In genomic region chr6:75201901-75202672, GRCh38 we compare ENCODE assay signal across 9 cellular contexts. TPM values are rescaled to one million over a fixed set of nuclear protein-coding genes. Genes with fewer than 3 reads are reported as not detected.
DNase-seq lines count a peak whose midpoint lies in the region; ATAC-seq and TF ChIP-seq lines count a peak whose summit lies in the region.
"Had no signal": no experiment of that assay in that cellular context is flagged by ENCODE, and none has a peak within 500 bp of the region (broad histone marks: within the 10 kb centered on the region; RNA-seq: fewer than 3 reads in every experiment).

No MANE protein-coding gene starts in this region.

- H3K27me3 Mint-ChIP-seq in activated T-helper 1 cell treated with anti-CD3 and anti-CD28 coated beads, Interleukin-12 subunit alpha, Interleukin-12 subunit beta, Interleukin-2, Interleukin-4 antibody, amounts not matched to agents 30 ng/mL and 10 ng/mL and 1 ng/mL, durations not matched to agents 14 hours and 24 hours and 36 hours (ENCODE audit: insufficient read depth): peaks cover 67% of the 10 kb centered on the region

- H3K4me3 Mint-ChIP-seq in activated T-helper 1 cell treated with anti-CD3 and anti-CD28 coated beads, Interleukin-12 subunit alpha, Interleukin-12 subunit beta, Interleukin-2, Interleukin-4 antibody, amounts not matched to agents 30 ng/mL and 10 ng/mL and 1 ng/mL, durations not matched to agents 14 hours and 24 hours and 36 hours: no peak overlapping the region

- DNase-seq in GM20000 (ENCODE audit: low spot score): peak; percentile 15
- peak; percentile 35 to 64 for DNase-seq in SHP77 (lab: John Stamatoyannopoulos, UW)
- peak; percentile 57 for DNase-seq in left ventricle myocardium superior
- DNase-seq in skeletal muscle cell (ENCODE audit: low read depth): no peak
- DNase-seq in activated T-helper 1 cell treated with anti-CD3 and anti-CD28 coated beads, Interleukin-12 subunit alpha, Interleukin-12 subunit beta, Interleukin-2, Interleukin-4 antibody, amounts not matched to agents 30 ng/mL and 10 ng/mL and 1 ng/mL, durations not matched to agents 14 hours and 24 hours and 36 hours (ENCODE audit: low spot score): no peak
- DNase-seq in stimulated activated CD4-positive, alpha-beta T cell treated with anti-CD3 and anti-CD28 coated beads, Interleukin-4, amount 100 ng/mL, for 24 hours: no peak
- no peak for DNase-seq in NCI-H187 (lab: John Stamatoyannopoulos, UW)

- H3K4me3 ChIP-seq in skeletal muscle cell (ENCODE audit: low read depth, low read length): peak overlapping the region; percentile 41
- H3K4me3 ChIP-seq: body of pancreas had no signal

- H3K4me1 Mint-ChIP-seq in activated T-helper 1 cell treated with anti-CD3 and anti-CD28 coated beads, Interleukin-12 subunit alpha, Interleukin-12 subunit beta, Interleukin-2, Interleukin-4 antibody, amounts not matched to agents 30 ng/mL and 10 ng/mL and 1 ng/mL, durations not matched to agents 14 hours and 24 hours and 36 hours (ENCODE audit: low read depth): peaks cover 42% of the 10 kb centered on the region

- ATAC-seq in left ventricle myocardium superior: peak; percentile 6
- ATAC-seq in GM19455 (IDR thresholded peaks at IDR 0.05; ENCODE audit: unreplicated experiment): no peak
- ATAC-seq: body of pancreas had no signal

- intact Hi-C loops in left ventricle myocardium superior (cut with micrococcal nuclease): no loop called here
- intact Hi-C loops in activated T-helper 1 cell treated with anti-CD3 and anti-CD28 coated beads, Interleukin-12 subunit alpha, Interleukin-12 subunit beta, Interleukin-2, Interleukin-4 antibody, amounts not matched to agents 30 ng/mL and 10 ng/mL and 1 ng/mL, durations not matched to agents 14 hours and 24 hours and 36 hours (cut with micrococcal nuclease): loop anchor here (10.0 kb wide), 2 partner anchors 447 to 837 kb away; no protein-coding TSS in a partner anchor

- H3K36me3 Mint-ChIP-seq in activated T-helper 1 cell treated with anti-CD3 and anti-CD28 coated beads, Interleukin-12 subunit alpha, Interleukin-12 subunit beta, Interleukin-2, Interleukin-4 antibody, amounts not matched to agents 30 ng/mL and 10 ng/mL and 1 ng/mL, durations not matched to agents 14 hours and 24 hours and 36 hours (ENCODE audit: low read depth): peaks cover 5% of the 10 kb centered on the region

- no peaks in the 10 kb centered on the region for H3K9me3 Mint-ChIP-seq in activated T-helper 1 cell treated with anti-CD3 and anti-CD28 coated beads, Interleukin-12 subunit alpha, Interleukin-12 subunit beta, Interleukin-2, Interleukin-4 antibody, amounts not matched to agents 30 ng/mL and 10 ng/mL and 1 ng/mL, durations not matched to agents 14 hours and 24 hours and 36 hours

- TF ChIP-seq CTCF in GM20000 (IDR thresholded peaks at IDR 0.05; ENCODE audit: extremely low read depth, missing control alignments): no peak

- no peak overlapping the region for H3K27ac Mint-ChIP-seq in activated T-helper 1 cell treated with anti-CD3 and anti-CD28 coated beads, Interleukin-12 subunit alpha, Interleukin-12 subunit beta, Interleukin-2, Interleukin-4 antibody, amounts not matched to agents 30 ng/mL and 10 ng/mL and 1 ng/mL, durations not matched to agents 14 hours and 24 hours and 36 hours

RNA-seq across cellular contexts. Expression of gene COL12A1, which starts 3.8 kb away (rescaled TPM):
- 9.5 TPM for total RNA-seq in left ventricle myocardium superior
- total RNA-seq in activated T-helper 1 cell treated with anti-CD3 and anti-CD28 coated beads, Interleukin-12 subunit alpha, Interleukin-12 subunit beta, Interleukin-2, Interleukin-4 antibody, amounts not matched to agents 30 ng/mL and 10 ng/mL and 1 ng/mL, durations not matched to agents 14 hours and 24 hours and 36 hours: 0.03 TPM in 1 of 2 replicates, not detected in the other

RNA-seq across cellular contexts. Expression of gene COX7A2, which starts 41.5 kb away (rescaled TPM):
- 911 TPM for total RNA-seq in left ventricle myocardium superior
- total RNA-seq in activated T-helper 1 cell treated with anti-CD3 and anti-CD28 coated beads, Interleukin-12 subunit alpha, Interleukin-12 subunit beta, Interleukin-2, Interleukin-4 antibody, amounts not matched to agents 30 ng/mL and 10 ng/mL and 1 ng/mL, durations not matched to agents 14 hours and 24 hours and 36 hours: 495 and 497 TPM in 2 replicates

Comparison
In these comparisons a context has a peak if more than half of its experiments do, and no peak if none do; other contexts are left out.
1. DNase-seq: peak in GM20000 (single experiment), SHP77 (2 of 2) and left ventricle myocardium superior (single experiment); none in skeletal muscle cell (single experiment), activated T-helper 1 cell treated with anti-CD3 and anti-CD28 coated beads, Interleukin-12 subunit alpha, Interleukin-12 subunit beta, Interleukin-2, Interleukin-4 antibody, amounts not matched to agents 30 ng/mL and 10 ng/mL and 1 ng/mL, durations not matched to agents 14 hours and 24 hours and 36 hours (single experiment), stimulated activated CD4-positive, alpha-beta T cell treated with anti-CD3 and anti-CD28 coated beads, Interleukin-4, amount 100 ng/mL, for 24 hours (single experiment) and NCI-H187 (0 of 2).